Comparison of ENCODE assay signal across 6 cellular contexts in the genomic region with DNA sequence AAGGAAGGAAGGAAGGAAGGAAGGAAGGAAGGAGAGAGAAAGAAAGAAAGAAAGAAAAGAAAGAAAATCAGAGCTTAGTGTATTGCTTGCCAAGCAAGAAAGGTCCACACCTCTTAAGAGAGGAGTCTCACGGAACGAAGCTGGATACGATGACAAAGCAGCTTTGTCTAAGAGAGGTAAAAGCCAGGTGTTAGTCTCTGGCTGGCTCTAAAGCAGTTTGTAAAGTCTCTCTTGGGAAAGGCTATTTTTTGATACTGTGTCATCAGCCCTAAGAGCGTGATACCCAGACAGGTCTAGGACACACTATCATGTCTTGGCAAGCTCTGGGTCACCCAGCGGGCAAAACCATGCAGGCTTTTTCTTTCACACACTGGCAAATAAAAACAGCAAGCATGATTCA.
DNase-seq lines count a peak whose midpoint lies in the region; ATAC-seq and TF ChIP-seq lines count a peak whose summit lies in the region.
"Not testable (repeated sequence)": the region's sequence is repeated elsewhere in the genome, so short reads cannot be mapped to it uniquely, and the experiment has no call there.

No MANE protein-coding gene starts in this region.

- H3F3A ChIP-seq in MM.1S (ENCODE audit: insufficient read depth, low read length) = not testable (repeated sequence)

- not testable (repeated sequence) for H4K20me1 ChIP-seq in MM.1S (ENCODE audit: insufficient read depth, low read length)

- not testable (repeated sequence) for H3K79me2 ChIP-seq in MM.1S (ENCODE audit: low read length)

- not testable (repeated sequence) for TF ChIP-seq CTCF in MM.1S (IDR thresholded peaks at IDR 0.05; ENCODE audit: low read length); epithelial cell of esophagus (IDR thresholded peaks at IDR 0.05; ENCODE audit: insufficient read depth, low read depth, low read length, missing control alignments)

- H3K27ac ChIP-seq in MM.1S (ENCODE audit: low read length) = not testable (repeated sequence)

- intact Hi-C loops in Right ventricle myocardium superior (cut with DNase I); left ventricle myocardium superior (cut with micrococcal nuclease): not testable (repeated sequence)

- H3K4me2 ChIP-seq in MM.1S (ENCODE audit: low read depth, low read length) = not testable (repeated sequence)

- DNase-seq in MM.1S = peak; percentile 5
- peak; percentile 23 for DNase-seq in NCI-H2107 treated with DMSO at 0.1 percent for 48 hours (lab: John Stamatoyannopoulos, UW; ENCODE audit: unreplicated experiment)
- peak; percentile 84 for DNase-seq in NCI-H526 treated with DMSO at 0.1 percent for 48 hours (lab: John Stamatoyannopoulos, UW)
- DNase-seq in epithelial cell of esophagus (ENCODE audit: low read depth) = peak; percentile 39
- not testable (repeated sequence) for DNase-seq in Right ventricle myocardium superior
- DNase-seq in left ventricle myocardium superior = peak; percentile 29

- not testable (repeated sequence) for H3K36me3 ChIP-seq in MM.1S (replicated peaks; ENCODE audit: insufficient read depth, low read length)

- not testable (repeated sequence) for H3K9me3 ChIP-seq in MM.1S (replicated peaks; ENCODE audit: insufficient read depth, low read length)

- ATAC-seq in Right ventricle myocardium superior (ENCODE audit: poor library complexity) (peak; percentile 98), left ventricle myocardium superior (peak; percentile 98)

- H3K9me2 ChIP-seq in MM.1S (replicated peaks; ENCODE audit: insufficient read depth, low read length) = not testable (repeated sequence)

- H3K4me3 ChIP-seq in MM.1S (ENCODE audit: low read length); epithelial cell of esophagus (ENCODE audit: low read length): not testable (repeated sequence)

- H2AFZ ChIP-seq in MM.1S (ENCODE audit: low read length) = not testable (repeated sequence)

- not testable (repeated sequence) for H3K9ac ChIP-seq in MM.1S (ENCODE audit: low read length)

- H3K27me3 ChIP-seq in MM.1S (replicated peaks; ENCODE audit: insufficient read depth, low read length) = not testable (repeated sequence)

- not testable (repeated sequence) for H3K4me1 ChIP-seq in MM.1S (ENCODE audit: low read length)
